ENCODE assay signal across 21 cellular contexts in genomic region chr5:142908659-142909058, GRCh38.
DNase-seq lines count a peak whose midpoint lies in the region; ATAC-seq, FAIRE-seq and TF ChIP-seq lines count a peak whose summit lies in the region.
"Had no signal": no experiment of that assay in that cellular context is flagged by ENCODE, and none has a peak within 500 bp of the region (broad histone marks: within the 10 kb centered on the region; RNA-seq: fewer than 3 reads in every experiment).

No MANE protein-coding gene starts in this region.

- H3K27me3 ChIP-seq in left ventricle myocardium inferior (ENCODE audit: low read depth) (no peaks in the 10 kb centered on the region), right cardiac atrium (ENCODE audit: control insufficient read depth, insufficient read depth) (no peaks in the 10 kb centered on the region), psoas muscle (ENCODE audit: insufficient read depth in 3 of 3, low read length in 2 of 3) (no peaks in the 10 kb centered on the region)
- H3K27me3 ChIP-seq: BE2C had no signal

- no peaks in the 10 kb centered on the region for H3K9me3 Mint-ChIP-seq in WTC11
- no peaks in the 10 kb centered on the region for H3K9me3 Mint-ChIP-seq in activated CD4-positive, alpha-beta T cell treated with anti-CD3 and anti-CD28 coated beads, Interleukin-2, amount 10 ng/mL, durations not matched to agents 24 days and 14 days
- H3K9me3 Mint-ChIP-seq: CD4-positive, CD25-positive, alpha-beta regulatory T cell; CD8-positive, alpha-beta memory T cell had no signal

- intact Hi-C loops in left ventricle myocardium inferior (cut with micrococcal nuclease) (no loop called here), right cardiac atrium (cut with DNase I) (no loop called here), psoas muscle (cut with DNase I) (no loop called here)
- intact Hi-C loops in activated CD4-positive, alpha-beta T cell treated with anti-CD3 and anti-CD28 coated beads, Interleukin-2, amount 10 ng/mL, durations not matched to agents 24 days and 14 days (cut with micrococcal nuclease): no loop called here

- H3K4me1 ChIP-seq in left ventricle myocardium inferior (peaks cover 18% of the 10 kb centered on the region), right cardiac atrium (ENCODE audit: control insufficient read depth, insufficient read depth, low read length) (no peaks in the 10 kb centered on the region), psoas muscle (peaks cover 8% of the 10 kb centered on the region)
- H3K4me1 ChIP-seq: BE2C had no signal

- peaks cover 12% of the 10 kb centered on the region for H3K4me1 Mint-ChIP-seq in WTC11
- peaks cover 2% of the 10 kb centered on the region for H3K4me1 Mint-ChIP-seq in activated CD4-positive, alpha-beta T cell treated with anti-CD3 and anti-CD28 coated beads, Interleukin-2, amount 10 ng/mL, durations not matched to agents 24 days and 14 days
- H3K4me1 Mint-ChIP-seq: CD4-positive, CD25-positive, alpha-beta regulatory T cell; CD8-positive, alpha-beta memory T cell had no signal

- DNase-seq in left ventricle myocardium inferior: no peak
- no peak for DNase-seq in right cardiac atrium
- no peak for DNase-seq in WTC11 (ENCODE audit: low spot score)
- no peak for DNase-seq in psoas muscle
- no peak for DNase-seq in GM12892 (ENCODE audit: insufficient read length)
- no peak for DNase-seq in activated CD4-positive, alpha-beta T cell treated with anti-CD3 and anti-CD28 coated beads, Interleukin-2, amount 10 ng/mL, durations not matched to agents 24 days and 14 days
- DNase-seq: ACHN; BE2C; C1 segment of cervical spinal cord; CD4-positive, CD25-positive, alpha-beta regulatory T cell; CD8-positive, alpha-beta memory T cell; COR-L47; DMS 273 treated with DMSO at 0.1 percent for 48 hours; DMS53; DND-41; EL; GOT3; H7; IMR-90 had no signal

- peak overlapping the region; percentile 63 for H3K27ac ChIP-seq in left ventricle myocardium inferior (replicated peaks)
- H3K27ac ChIP-seq in right cardiac atrium (ENCODE audit: low read length): no peak overlapping the region
- H3K27ac ChIP-seq in psoas muscle: no peak overlapping the region

- 84% methylated on average over 3 of the region's 3 CpGs for WGBS in right cardiac atrium
- WGBS in psoas muscle, 3 donors: 77 to 89% (median 78%) methylated on average over 3 of the region's 3 CpGs

- POLR2A ChIA-PET in WTC11 (lab: Charles Lee): interaction anchor here (0.6 kb wide), 1 partner anchor 9 kb away, joined by 3 read pairs; no protein-coding TSS in a partner anchor

- H3K27me3 Mint-ChIP-seq in WTC11 (ENCODE audit: low read depth): no peaks in the 10 kb centered on the region
- no peaks in the 10 kb centered on the region for H3K27me3 Mint-ChIP-seq in activated CD4-positive, alpha-beta T cell treated with anti-CD3 and anti-CD28 coated beads, Interleukin-2, amount 10 ng/mL, durations not matched to agents 24 days and 14 days
- H3K27me3 Mint-ChIP-seq: CD4-positive, CD25-positive, alpha-beta regulatory T cell; CD8-positive, alpha-beta memory T cell had no signal

- H3K36me3 ChIP-seq in left ventricle myocardium inferior (peaks cover 86% of the 10 kb centered on the region), psoas muscle (ENCODE audit: insufficient read depth in 1 of 2, low read depth in 1 of 2) (peaks cover 2 to 38% of the 10 kb centered on the region in 2 donors)

- no peak for ATAC-seq in right cardiac atrium
- peak; percentile 67 for ATAC-seq in WTC11
- no peak for ATAC-seq in psoas muscle
- ATAC-seq: GM12878 had no signal

- CTCF ChIA-PET in WTC11 (lab: Charles Lee): interaction anchor here (0.9 to 2.6 kb wide), 3 partner anchors 20 to 253 kb away, joined by 3 to 7 read pairs (median 6); no protein-coding TSS in a partner anchor

- TF ChIP-seq POLR2A in GM12892 (IDR thresholded peaks at IDR 0.05; ENCODE audit: low read depth, low read length): no peak

- no peak overlapping the region for H3K27ac Mint-ChIP-seq in WTC11
- no peak overlapping the region for H3K27ac Mint-ChIP-seq in activated CD4-positive, alpha-beta T cell treated with anti-CD3 and anti-CD28 coated beads, Interleukin-2, amount 10 ng/mL, durations not matched to agents 24 days and 14 days
- H3K27ac Mint-ChIP-seq: CD4-positive, CD25-positive, alpha-beta regulatory T cell had no signal

- peaks cover 52% of the 10 kb centered on the region for H3K36me3 Mint-ChIP-seq in WTC11
- peaks cover 33% of the 10 kb centered on the region for H3K36me3 Mint-ChIP-seq in activated CD4-positive, alpha-beta T cell treated with anti-CD3 and anti-CD28 coated beads, Interleukin-2, amount 10 ng/mL, durations not matched to agents 24 days and 14 days (ENCODE audit: low read depth)

- no peak for TF ChIP-seq CTCF in left ventricle myocardium inferior (IDR thresholded peaks at IDR 0.05; ENCODE audit: borderline replicate concordance)
- no peak for TF ChIP-seq CTCF in WTC11 (IDR thresholded peaks at IDR 0.05)
- TF ChIP-seq CTCF in psoas muscle (IDR thresholded peaks at IDR 0.05): no peak

- H3K4me3 ChIP-seq in left ventricle myocardium inferior (peak overlapping the region; percentile 34), right cardiac atrium (ENCODE audit: low read length) (no peak overlapping the region), psoas muscle (peak overlapping the region; percentile 32)
- H3K4me3 ChIP-seq: GM12878 had no signal

- H3K9me3 ChIP-seq in left ventricle myocardium inferior (replicated peaks) (no peaks in the 10 kb centered on the region), right cardiac atrium (ENCODE audit: control insufficient read depth, low read length) (no peaks in the 10 kb centered on the region), psoas muscle (no peaks in the 10 kb centered on the region)
- H3K9me3 ChIP-seq: BE2C had no signal

- FAIRE-seq in GM12892 (lab: Jason Lieb, UNC): no peak
- FAIRE-seq: GM12878, HTR-8/SVneo had no signal

- no peak overlapping the region for H3K4me3 Mint-ChIP-seq in WTC11
- H3K4me3 Mint-ChIP-seq in activated CD4-positive, alpha-beta T cell treated with anti-CD3 and anti-CD28 coated beads, Interleukin-2, amount 10 ng/mL, durations not matched to agents 24 days and 14 days: no peak overlapping the region
- H3K4me3 Mint-ChIP-seq: CD4-positive, CD25-positive, alpha-beta regulatory T cell; CD8-positive, alpha-beta memory T cell had no signal

TF ChIP-seq in WTC11, 78 proteins besides CTCF, POLR2A, EP300 and RAD21 (continues in another document):
- TF ChIP-seq ZNF532 (CRISPR knock-in tag; IDR thresholded peaks at IDR 0.05; ENCODE audit: borderline replicate concordance) (no peak), MLX (CRISPR knock-in tag; IDR thresholded peaks at IDR 0.05) (no peak), TP53 (CRISPR knock-in tag; IDR thresholded peaks at IDR 0.05) (no peak)
- TF ChIP-seq, protein P1, sequence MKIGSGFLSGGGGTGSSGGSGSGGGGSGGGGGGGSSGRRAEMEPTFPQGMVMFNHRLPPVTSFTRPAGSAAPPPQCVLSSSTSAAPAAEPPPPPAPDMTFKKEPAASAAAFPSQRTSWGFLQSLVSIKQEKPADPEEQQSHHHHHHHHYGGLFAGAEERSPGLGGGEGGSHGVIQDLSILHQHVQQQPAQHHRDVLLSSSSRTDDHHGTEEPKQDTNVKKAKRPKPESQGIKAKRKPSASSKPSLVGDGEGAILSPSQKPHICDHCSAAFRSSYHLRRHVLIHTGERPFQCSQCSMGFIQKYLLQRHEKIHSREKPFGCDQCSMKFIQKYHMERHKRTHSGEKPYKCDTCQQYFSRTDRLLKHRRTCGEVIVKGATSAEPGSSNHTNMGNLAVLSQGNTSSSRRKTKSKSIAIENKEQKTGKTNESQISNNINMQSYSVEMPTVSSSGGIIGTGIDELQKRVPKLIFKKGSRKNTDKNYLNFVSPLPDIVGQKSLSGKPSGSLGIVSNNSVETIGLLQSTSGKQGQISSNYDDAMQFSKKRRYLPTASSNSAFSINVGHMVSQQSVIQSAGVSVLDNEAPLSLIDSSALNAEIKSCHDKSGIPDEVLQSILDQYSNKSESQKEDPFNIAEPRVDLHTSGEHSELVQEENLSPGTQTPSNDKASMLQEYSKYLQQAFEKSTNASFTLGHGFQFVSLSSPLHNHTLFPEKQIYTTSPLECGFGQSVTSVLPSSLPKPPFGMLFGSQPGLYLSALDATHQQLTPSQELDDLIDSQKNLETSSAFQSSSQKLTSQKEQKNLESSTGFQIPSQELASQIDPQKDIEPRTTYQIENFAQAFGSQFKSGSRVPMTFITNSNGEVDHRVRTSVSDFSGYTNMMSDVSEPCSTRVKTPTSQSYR (CRISPR knock-in tag; IDR thresholded peaks at IDR 0.05): no peak
